ENCODE assay signal across 15 cellular contexts in the genomic region with DNA sequence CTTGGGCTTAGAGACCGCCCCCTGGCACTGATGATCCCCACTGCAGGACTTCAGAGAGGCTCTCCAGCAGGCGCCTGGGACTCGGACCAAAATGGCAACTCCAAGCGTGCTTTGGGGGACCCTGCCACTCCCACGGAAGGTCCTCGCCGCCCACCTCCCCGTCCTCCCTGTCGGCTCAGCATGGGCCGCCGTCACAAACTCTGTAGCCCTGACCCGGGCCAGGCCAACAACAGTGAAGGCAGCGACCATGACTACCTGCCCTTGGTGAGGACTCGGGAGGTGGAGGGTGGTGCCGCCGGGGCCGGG. TPM values are rescaled to one million over a fixed set of nuclear protein-coding genes. Genes with fewer than 3 reads are reported as not detected.
DNase-seq lines count a peak whose midpoint lies in the region; ATAC-seq and TF ChIP-seq lines count a peak whose summit lies in the region.
"Had no signal": no experiment of that assay in that cellular context is flagged by ENCODE, and none has a peak within 500 bp of the region (broad histone marks: within the 10 kb centered on the region; RNA-seq: fewer than 3 reads in every experiment).

No MANE protein-coding gene starts in this region.

- H3K9ac ChIP-seq in HUES6 (ENCODE audit: low read length) (no peak overlapping the region), colonic mucosa (ENCODE audit: low read depth in 2 of 2, low read length in 2 of 2) (peak overlapping the region in 1 of 2 donors; percentile 14), neuronal stem cell (ENCODE audit: low read depth, low read length, poor library complexity) (no peak overlapping the region)
- H3K9ac ChIP-seq: GM23248 had no signal

- no peak overlapping the region for H3K18ac ChIP-seq in neuronal stem cell (ENCODE audit: low read length)

- peaks cover 5% of the 10 kb centered on the region for H3K79me1 ChIP-seq in neuronal stem cell (ENCODE audit: low read depth, low read length)

- H3K14ac ChIP-seq in neuronal stem cell (ENCODE audit: low read length) = no peak overlapping the region

- no peaks in the 10 kb centered on the region for H3K27me3 Mint-ChIP-seq in T-cell

- H3K9me3 ChIP-seq in HUES6 (ENCODE audit: control insufficient read depth, insufficient read depth, low read depth, low read length) = no peaks in the 10 kb centered on the region
- H3K9me3 ChIP-seq in colonic mucosa = no peaks in the 10 kb centered on the region
- peaks cover 0 to 1% of the 10 kb centered on the region in 2 donors for H3K9me3 ChIP-seq in neuronal stem cell (replicated peaks in 1 of 2; ENCODE audit: control insufficient read depth in 2 of 2, insufficient read depth in 1 of 2, low read depth in 1 of 2, low read length in 2 of 2)
- H3K9me3 ChIP-seq: A549, Peyer's patch had no signal

- no CpG with 5 or more reads among the region's 17 CpGs for WGBS in neuronal stem cell (ENCODE audit: extremely low coverage in 2 of 2, insufficient read length in 2 of 2, insufficient replicate concordance in 1 of 2), 2 donors

- H4K91ac ChIP-seq in neuronal stem cell (ENCODE audit: low read depth, low read length, poor library complexity) = no peak overlapping the region

- H2BK15ac ChIP-seq in neuronal stem cell (ENCODE audit: low read length) = no peak overlapping the region

- ATAC-seq in HG03039 (IDR thresholded peaks at IDR 0.05; ENCODE audit: unreplicated experiment) (no peak), T-cell (replicated peaks in 1 of 4) (no peak)
- no peak for ATAC-seq in stimulated activated effector memory CD8-positive, alpha-beta T cell treated with anti-CD3 and anti-CD28 coated beads, Interleukin-12 subunit alpha, Interleukin-12 subunit beta, amount 100 ng/mL, for 72 hours

- no peak overlapping the region for H3K4me2 ChIP-seq in neuronal stem cell (ENCODE audit: insufficient read depth, low read length, poor library complexity, severe bottlenecking)
- H3K4me2 ChIP-seq: A549 had no signal

- H3K4me3 Mint-ChIP-seq in stimulated activated effector memory CD8-positive, alpha-beta T cell treated with anti-CD3 and anti-CD28 coated beads, Interleukin-12 subunit alpha, Interleukin-12 subunit beta, amount 100 ng/mL, for 72 hours = no peak overlapping the region
- no peak overlapping the region for H3K4me3 Mint-ChIP-seq in T-cell

- CTCF ChIA-PET in T-cell (lab: Charles Lee) = interaction anchor here in 1 of 2 donors (2.1 kb wide), 1 partner anchor 14 kb away, joined by 8 read pairs; no protein-coding TSS in a partner anchor

- peaks cover 15% of the 10 kb centered on the region for H3K4me1 Mint-ChIP-seq in stimulated activated effector memory CD8-positive, alpha-beta T cell treated with anti-CD3 and anti-CD28 coated beads, Interleukin-12 subunit alpha, Interleukin-12 subunit beta, amount 100 ng/mL, for 72 hours
- peaks cover 0 to 19% (median 2%) of the 10 kb centered on the region in 3 donors for H3K4me1 Mint-ChIP-seq in T-cell

- H3K4me1 ChIP-seq in HUES6 (ENCODE audit: control insufficient read depth, insufficient read depth, low read length) (no peaks in the 10 kb centered on the region), colonic mucosa (no peaks in the 10 kb centered on the region), neuronal stem cell (ENCODE audit: control insufficient read depth in 2 of 2, insufficient read depth in 1 of 2, low read depth in 1 of 2, low read length in 2 of 2) (no peaks in the 10 kb centered on the region)
- H3K4me1 ChIP-seq: A549 had no signal

- H2AK5ac ChIP-seq in neuronal stem cell (ENCODE audit: low read depth, low read length) = no peak overlapping the region

- H3K36me3 Mint-ChIP-seq in stimulated activated effector memory CD8-positive, alpha-beta T cell treated with anti-CD3 and anti-CD28 coated beads, Interleukin-12 subunit alpha, Interleukin-12 subunit beta, amount 100 ng/mL, for 72 hours = peaks cover 43% of the 10 kb centered on the region
- H3K36me3 Mint-ChIP-seq in T-cell = peaks cover 29% of the 10 kb centered on the region

- no peak overlapping the region for H4K8ac ChIP-seq in neuronal stem cell (ENCODE audit: low read depth, low read length)

- H3K4me3 ChIP-seq in HUES6 (ENCODE audit: low read depth, low read length) = peak overlapping the region; percentile 50; the same call in 1 of the 2 replicates
- peak overlapping the region; percentile 32 for H3K4me3 ChIP-seq in colonic mucosa
- H3K4me3 ChIP-seq in neuronal stem cell (ENCODE audit: low read length in 2 of 2) = no peak overlapping the region
- H3K4me3 ChIP-seq: A549, GM23248 had no signal

- H2AFZ ChIP-seq in neuronal stem cell (ENCODE audit: low read length) = no peak overlapping the region
- H2AFZ ChIP-seq: GM23248 had no signal

- DNase-seq in colonic mucosa (no peak), neuronal stem cell (ENCODE audit: low spot score) (no peak), globus pallidus (ENCODE audit: low spot score) (no peak), T-cell (no peak)
- DNase-seq in stimulated activated effector memory CD8-positive, alpha-beta T cell treated with anti-CD3 and anti-CD28 coated beads, Interleukin-12 subunit alpha, Interleukin-12 subunit beta, amount 100 ng/mL, for 72 hours (ENCODE audit: low spot score in 2 of 2) = no peak
- DNase-seq: GDM1, GM23248, NCI-H1930, NCI-H2171, NCI-H446 treated with DMSO at 0.1 percent for 48 hours had no signal

- H3K23ac ChIP-seq in neuronal stem cell (ENCODE audit: low read depth, low read length, poor library complexity) = peak overlapping the region; percentile 37

- H3K36me3 ChIP-seq in HUES6 (ENCODE audit: control insufficient read depth, insufficient read depth, low read length) (peaks cover 40% of the 10 kb centered on the region), colonic mucosa (no peaks in the 10 kb centered on the region), neuronal stem cell (replicated peaks in 1 of 2; ENCODE audit: control insufficient read depth in 2 of 2, insufficient read depth in 2 of 2, low read length in 2 of 2) (peaks cover 31 to 42% of the 10 kb centered on the region in 2 donors)

- H2BK5ac ChIP-seq in neuronal stem cell (ENCODE audit: low read length) = no peak overlapping the region

- TF ChIP-seq CTCF in C4-2B (conservative IDR thresholded peaks at IDR 0.05) (no peak), colonic mucosa (IDR thresholded peaks at IDR 0.05) (no peak)

- no peaks in the 10 kb centered on the region for H3K9me3 Mint-ChIP-seq in stimulated activated effector memory CD8-positive, alpha-beta T cell treated with anti-CD3 and anti-CD28 coated beads, Interleukin-12 subunit alpha, Interleukin-12 subunit beta, amount 100 ng/mL, for 72 hours
- H3K9me3 Mint-ChIP-seq in T-cell = no peaks in the 10 kb centered on the region

- no peak overlapping the region for H3K27ac Mint-ChIP-seq in stimulated activated effector memory CD8-positive, alpha-beta T cell treated with anti-CD3 and anti-CD28 coated beads, Interleukin-12 subunit alpha, Interleukin-12 subunit beta, amount 100 ng/mL, for 72 hours
- H3K27ac Mint-ChIP-seq in T-cell = no peak overlapping the region

- H3K4ac ChIP-seq in neuronal stem cell (ENCODE audit: low read length) = no peak overlapping the region

- H3K27ac ChIP-seq in C4-2B (peak overlapping the region; percentile 21; the same call in 1 of the 2 replicates), HUES6 (ENCODE audit: low read depth, low read length) (no peak overlapping the region), colonic mucosa (no peak overlapping the region), neuronal stem cell (replicated peaks; ENCODE audit: low read length) (no peak overlapping the region)
- H3K27ac ChIP-seq: A549, GM23248 had no signal

- H3K27me3 ChIP-seq in HUES6 (ENCODE audit: control insufficient read depth, insufficient read depth, low read length) = no peaks in the 10 kb centered on the region; the same call in 1 of the 2 replicates
- no peaks in the 10 kb centered on the region for H3K27me3 ChIP-seq in colonic mucosa
- H3K27me3 ChIP-seq in neuronal stem cell (ENCODE audit: control insufficient read depth in 3 of 3, insufficient read depth in 3 of 3, low read depth in 1 of 3, low read length in 3 of 3) = peaks cover 0 to 22% (median 0%) of the 10 kb centered on the region in 3 experiments
- H3K27me3 ChIP-seq: Peyer's patch had no signal

- intact Hi-C loops in colonic mucosa (cut with DNase I) = loop anchor here (5.0 kb wide), 2 partner anchors 99 to 344 kb away; no protein-coding TSS in a partner anchor

- POLR2A ChIA-PET in T-cell (lab: Charles Lee) = no interaction called here

- no peak overlapping the region for H2BK12ac ChIP-seq in neuronal stem cell (ENCODE audit: low read length)

- H2BK120ac ChIP-seq in neuronal stem cell (ENCODE audit: low read depth, low read length) = no peak overlapping the region

RNA-seq across cellular contexts. Expression of a gene that starts 7.7 kb away (rescaled TPM):
- total RNA-seq in colonic mucosa = 10 to 100 TPM; 25.1 to 78.9 TPM
- polyA plus RNA-seq in neuronal stem cell (2013, experiment 1 of 2) = 34.1 TPM
- 34.0 TPM for polyA plus RNA-seq in neuronal stem cell (2013, experiment 2 of 2)
- total RNA-seq in T-cell = 10 to 100 TPM; 18.7 to 43.1 (median 39.9) TPM

RNA-seq across cellular contexts. Expression of a gene that starts 8.4 kb away (rescaled TPM):
- total RNA-seq in colonic mucosa (10 to 100 TPM in 1 of 2 donors, 1 to 10 TPM in 1; 4.1 to 11.7 TPM), T-cell (1 to 10 TPM in 4 of 5 donors, under 1 TPM in 1; 0.37 to 4.0 (median 2.3) TPM)
- polyA plus RNA-seq in neuronal stem cell (2013, experiment 1 of 2) = 2.8 TPM
- 2.5 TPM for polyA plus RNA-seq in neuronal stem cell (2013, experiment 2 of 2)

RNA-seq across cellular contexts. Expression of a gene that starts 11.7 kb away (rescaled TPM):
- total RNA-seq in colonic mucosa = 1 to 10 TPM; 2.1 to 2.3 TPM
- 0.13 TPM for polyA plus RNA-seq in neuronal stem cell (2013, experiment 1 of 2)
- 0.21 TPM for polyA plus RNA-seq in neuronal stem cell (2013, experiment 2 of 2)
- under 1 TPM in 3 of 5 donors, not detected in 2; 0.10 to 0.23 (median 0.16) TPM for total RNA-seq in T-cell
- total RNA-seq: GM23248 had no signal
- polyA plus RNA-seq: GM23248 had no signal

RNA-seq across cellular contexts. Expression of a gene that starts 20.3 kb away (rescaled TPM):
- total RNA-seq in colonic mucosa (under 1 TPM in 1 of 2 donors, not detected in 1; 0.19 TPM), T-cell (under 1 TPM in 1 of 5 donors, not detected in 4; 0.19 TPM)
- 2.9 TPM for polyA plus RNA-seq in neuronal stem cell (2013, experiment 1 of 2)
- 2.7 TPM for polyA plus RNA-seq in neuronal stem cell (2013, experiment 2 of 2)
- total RNA-seq: Peyer's patch had no signal
- polyA plus RNA-seq: GM23248 had no signal

RNA-seq across cellular contexts. Expression of a gene that starts 34.7 kb away (rescaled TPM):
- total RNA-seq in colonic mucosa (under 1 TPM in 1 of 2 donors, not detected in 1; 0.37 TPM), T-cell (not detected)
- 0.04 TPM for polyA plus RNA-seq in neuronal stem cell (2013, experiment 1 of 2)
- polyA plus RNA-seq in neuronal stem cell (2013, experiment 2 of 2) = 0.06 TPM
- total RNA-seq: GM23248, Peyer's patch had no signal
- polyA plus RNA-seq: A549, GM23248 had no signal

Comparison
In these comparisons a context has a peak if more than half of its experiments do, and no peak if none do; other contexts are left out.
1. H3K4me3 ChIP-seq: peak in HUES6 (single experiment) and colonic mucosa (single experiment); none in neuronal stem cell (0 of 2).